Comparison of ENCODE assay signal across 22 cellular contexts in the genomic region with DNA sequence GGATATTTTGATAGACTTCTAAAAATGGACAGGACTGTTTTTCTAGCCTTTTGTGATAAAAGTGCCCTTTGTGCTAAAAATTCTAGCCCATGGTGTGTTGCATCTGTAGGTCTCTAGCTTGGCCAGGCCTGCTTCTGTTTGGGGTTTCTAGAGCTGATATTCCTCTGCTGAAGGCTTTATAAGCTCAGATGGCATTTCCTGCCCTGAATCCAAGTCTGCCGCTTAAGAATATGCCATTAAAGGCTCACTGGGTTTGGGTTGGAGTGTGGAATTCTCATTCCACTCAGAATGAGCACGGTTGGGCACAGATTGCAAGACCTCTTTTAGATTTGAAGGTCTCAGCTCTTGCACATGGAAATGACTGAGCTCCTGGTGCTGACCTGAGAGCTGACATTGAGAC.
"Had no signal": no experiment of that assay in that cellular context is flagged by ENCODE, and none has a peak within 500 bp of the region (broad histone marks: within the 10 kb centered on the region; RNA-seq: fewer than 3 reads in every experiment).

No MANE protein-coding gene starts in this region.

- H3K27me3 Mint-ChIP-seq: type B pancreatic cell had no signal

- H3K36me3 ChIP-seq: heart left ventricle, sigmoid colon, vagina had no signal

- H3K36me3 Mint-ChIP-seq: memory B cell; stimulated activated naive B cell treated with anti-CD40 and anti-IgM and Interleukin-4, amounts not matched to agents 10 μg/mL and 1 μg/mL and 100 μg/mL, for 72 hours; WTC11 had no signal

- H3K4me1 ChIP-seq: vagina had no signal

- H3K9me3 ChIP-seq: heart left ventricle, mucosa of descending colon, sigmoid colon, vagina had no signal

- H3K4me3 Mint-ChIP-seq: activated naive CD8-positive, alpha-beta T cell treated with anti-CD3 and anti-CD28 coated beads, Interleukin-2, amount 50 U/mL, for 24 hours; memory B cell; naive B cell; stimulated activated naive B cell treated with anti-CD40 and anti-IgM and Interleukin-4, amounts not matched to agents 10 μg/mL and 1 μg/mL and 100 μg/mL, for 72 hours; T-helper 1 cell treated with Interleukin-12 subunit alpha and Interleukin-12 subunit beta and Interleukin-4 antibody, amounts not matched to agents 30 μg/mL and 1 μg/mL, for 36 hours; type B pancreatic cell; WTC11 had no signal

- H3K9me3 Mint-ChIP-seq: activated naive CD8-positive, alpha-beta T cell treated with anti-CD3 and anti-CD28 coated beads, Interleukin-2, amount 50 U/mL, for 24 hours; memory B cell; stimulated activated naive B cell treated with anti-CD40 and anti-IgM and Interleukin-4, amounts not matched to agents 10 μg/mL and 1 μg/mL and 100 μg/mL, for 72 hours; T-helper 1 cell treated with Interleukin-12 subunit alpha and Interleukin-12 subunit beta and Interleukin-4 antibody, amounts not matched to agents 30 μg/mL and 1 μg/mL, for 36 hours; type B pancreatic cell; WTC11 had no signal

- H3K4me1 Mint-ChIP-seq: activated naive CD8-positive, alpha-beta T cell treated with anti-CD3 and anti-CD28 coated beads, Interleukin-2, amount 50 U/mL, for 24 hours; memory B cell; naive B cell had no signal

- H3K27ac Mint-ChIP-seq: activated naive CD8-positive, alpha-beta T cell treated with anti-CD3 and anti-CD28 coated beads, Interleukin-2, amount 50 U/mL, for 24 hours; memory B cell; naive B cell; stimulated activated naive B cell treated with anti-CD40 and anti-IgM and Interleukin-4, amounts not matched to agents 10 μg/mL and 1 μg/mL and 100 μg/mL, for 72 hours; T-helper 1 cell treated with Interleukin-12 subunit alpha and Interleukin-12 subunit beta and Interleukin-4 antibody, amounts not matched to agents 30 μg/mL and 1 μg/mL, for 36 hours; type B pancreatic cell; WTC11 had no signal

- H3K4me3 ChIP-seq: heart left ventricle, mucosa of descending colon, sigmoid colon, vagina had no signal

- H3K27me3 ChIP-seq: heart left ventricle, sigmoid colon, vagina had no signal

- H3K27ac ChIP-seq: epithelial cell of prostate, heart left ventricle, sigmoid colon, vagina had no signal

- DNase-seq: activated CD4-positive, alpha-beta T cell treated with anti-CD3 and anti-CD28 coated beads, Interleukin-2, amount 50 U/mL, for 48 hours; activated gamma-delta T cell; activated naive CD4-positive, alpha-beta T cell treated with anti-CD3 and anti-CD28 coated beads, Interleukin-2, amount 50 U/mL, for 16 hours; activated naive CD8-positive, alpha-beta T cell treated with anti-CD3 and anti-CD28 coated beads, Interleukin-2, amount 50 U/mL, for 24 hours; anterior cingulate cortex; cortex of kidney; heart left ventricle; left ventricle myocardium superior; mucosa of descending colon; naive B cell; nucleus accumbens; stimulated activated CD4-positive, alpha-beta T cell treated with anti-CD3 and anti-CD28 coated beads, Interleukin-2, amount 100 ng/mL, for 48 hours; stimulated activated CD8-positive, alpha-beta memory T cell treated with anti-CD3 and anti-CD28 coated beads, Interleukin-4, amount 100 ng/mL, for 48 hours; stimulated activated naive B cell treated with anti-CD40 and anti-IgM and Interleukin-4, amounts not matched to agents 10 μg/mL and 1 μg/mL and 100 μg/mL, for 72 hours; T1000 had no signal
